ENCODE assay signal across 20 cellular contexts in genomic region chr17:50967795-50968194, GRCh38.
DNase-seq lines count a peak whose midpoint lies in the region; ATAC-seq and TF ChIP-seq lines count a peak whose summit lies in the region.
"Had no signal": no experiment of that assay in that cellular context is flagged by ENCODE, and none has a peak within 500 bp of the region (broad histone marks: within the 10 kb centered on the region; RNA-seq: fewer than 3 reads in every experiment).

No MANE protein-coding gene starts in this region.

- DNase-seq in IMR-90 (peak; percentile 16), chondrocyte (ENCODE audit: low spot score) (no peak), nephron progenitor cell (no peak), Peyer's patch (no peak), head of caudate nucleus (no peak)
- DNase-seq: activated CD4-positive, alpha-beta T cell treated with anti-CD3 and anti-CD28 coated beads, Interleukin-2, amount 10 ng/mL, durations not matched to agents 7 days and 5 days; activated CD8-positive, alpha-beta memory T cell treated with anti-CD3 and anti-CD28 coated beads, Interleukin-2, amount 50 U/mL, for 48 hours; activated naive CD4-positive, alpha-beta T cell treated with Interleukin-2 at 50 U/mL for 16 hours; C1 segment of cervical spinal cord; DMS79; effector memory CD4-positive, alpha-beta T cell; Kasumi-1; NCI-H2171 treated with DMSO at 0.1 percent for 48 hours; NCI-H774; nucleus accumbens; stimulated activated CD4-positive, alpha-beta T cell treated with anti-CD3 and anti-CD28 coated beads, Interleukin-4, amount 100 ng/mL, for 4 hours; stimulated activated CD8-positive, alpha-beta memory T cell treated with anti-CD3 and anti-CD28 coated beads, Interleukin-4, amount 100 ng/mL, for 48 hours had no signal

- no peak overlapping the region for H3K23ac ChIP-seq in IMR-90 (ENCODE audit: low read depth, low read length)

- no peak overlapping the region for H4K8ac ChIP-seq in IMR-90 (ENCODE audit: low read depth in 2 of 2, low read length in 2 of 2)

- TF ChIP-seq POLR2A in IMR-90 (IDR thresholded peaks at IDR 0.05; ENCODE audit: low read depth, low read length), result no peak
- TF ChIP-seq POLR2A in Peyer's patch (IDR thresholded peaks at IDR 0.05), result no peak

- H3K4me1 Mint-ChIP-seq in chondrocyte (ENCODE audit: low read depth) (peaks cover 34% of the 10 kb centered on the region), nephron progenitor cell (peaks cover 21% of the 10 kb centered on the region)

- no peak overlapping the region for H3K18ac ChIP-seq in IMR-90 (ENCODE audit: low read depth, low read length)

- H3K4me3 Mint-ChIP-seq in chondrocyte (ENCODE audit: unreplicated experiment), result no peak overlapping the region
- no peak overlapping the region for H3K4me3 Mint-ChIP-seq in nephron progenitor cell
- H3K4me3 Mint-ChIP-seq: activated CD4-positive, alpha-beta T cell treated with anti-CD3 and anti-CD28 coated beads, Interleukin-2, amount 10 ng/mL, durations not matched to agents 7 days and 5 days had no signal

- BruUV-seq in IMR-90 (replicated peaks; lab: Mats Ljungman, UMichigan), result no TSS peak

- H3K9me3 ChIP-seq in IMR-90 (ENCODE audit: control insufficient read depth, insufficient read depth, low read length) (no peaks in the 10 kb centered on the region), Peyer's patch (no peaks in the 10 kb centered on the region)

- H3K14ac ChIP-seq in IMR-90 (replicated peaks; ENCODE audit: low read depth, low read length), result no peak overlapping the region

- TF ChIP-seq RAD21 in IMR-90 (IDR thresholded peaks at IDR 0.05; ENCODE audit: low read length), result no peak

- H3K4me1 ChIP-seq in IMR-90 (ENCODE audit: control insufficient read depth, insufficient read depth, low read length) (peaks cover 5% of the 10 kb centered on the region), urinary bladder (ENCODE audit: insufficient read depth) (no peaks in the 10 kb centered on the region), Peyer's patch (no peaks in the 10 kb centered on the region)

- H3K79me1 ChIP-seq in IMR-90 (ENCODE audit: low read depth in 1 of 2, low read length in 2 of 2), result no peaks in the 10 kb centered on the region; a peak in 2 of 4 replicates

- H4K20me1 ChIP-seq in IMR-90 (ENCODE audit: insufficient read depth, low read length), result no peaks in the 10 kb centered on the region

- H3K9me3 Mint-ChIP-seq in chondrocyte (ENCODE audit: low read depth) (no peaks in the 10 kb centered on the region), nephron progenitor cell (no peaks in the 10 kb centered on the region)
- H3K9me3 Mint-ChIP-seq: activated CD4-positive, alpha-beta T cell treated with anti-CD3 and anti-CD28 coated beads, Interleukin-2, amount 10 ng/mL, durations not matched to agents 7 days and 5 days had no signal

- peaks cover 21% of the 10 kb centered on the region for H3K36me3 Mint-ChIP-seq in chondrocyte (ENCODE audit: low read depth)
- peaks cover 56% of the 10 kb centered on the region for H3K36me3 Mint-ChIP-seq in nephron progenitor cell (ENCODE audit: low read depth)

- H2AK9ac ChIP-seq in IMR-90 (replicated peaks; ENCODE audit: low read depth, low read length, poor library complexity), result no peak overlapping the region

- H3K27ac Mint-ChIP-seq in chondrocyte (ENCODE audit: unreplicated experiment) (peak overlapping the region; percentile 1), nephron progenitor cell (peak overlapping the region; percentile 66)
- H3K27ac Mint-ChIP-seq: activated CD4-positive, alpha-beta T cell treated with anti-CD3 and anti-CD28 coated beads, Interleukin-2, amount 10 ng/mL, durations not matched to agents 7 days and 5 days had no signal

- intact Hi-C loops in IMR-90 (cut with micrococcal nuclease), result no loop called here
- intact Hi-C loops in head of caudate nucleus (cut with DNase I), result no loop called here

- dilution Hi-C loops in IMR-90 (cut with HindIII; ENCODE audit: low sequenced_read_pairs, unreplicated experiment), result no loop called here

- H4K91ac ChIP-seq in IMR-90 (ENCODE audit: insufficient read depth, low read depth, low read length), result no peak overlapping the region

- in situ Hi-C loops in IMR-90 (cut with MboI; ENCODE audit: low sequenced_read_pairs), result no loop called here

- ATAC-seq in IMR-90 (ENCODE audit: low read depth) (no peak), GM19023 (IDR thresholded peaks at IDR 0.05; ENCODE audit: unreplicated experiment) (no peak)
- ATAC-seq: Panc1 had no signal

- H3K9me1 ChIP-seq in IMR-90 (ENCODE audit: insufficient read depth, low read length), result no peaks in the 10 kb centered on the region

- H4K5ac ChIP-seq in IMR-90 (ENCODE audit: low read depth, low read length), result no peak overlapping the region

- H2BK120ac ChIP-seq in IMR-90 (ENCODE audit: low read depth, low read length), result no peak overlapping the region

- H3K4me2 ChIP-seq in IMR-90 (ENCODE audit: low read depth, low read length), result no peak overlapping the region; the same call in 1 of the 2 replicates

- no peak overlapping the region for H3K9ac ChIP-seq in IMR-90 (ENCODE audit: low read depth, low read length)

- WGBS in IMR-90 (ENCODE audit: extremely low coverage in 2 of 2, insufficient read length in 1 of 2), 2 experiments, result no CpG with 5 or more reads among the region's 1 CpG
- WGBS in urinary bladder, result 49% methylated on average over 1 of the region's 1 CpG

- no peak overlapping the region for H2AFZ ChIP-seq in IMR-90 (replicated peaks; ENCODE audit: low read length, poor library complexity)

- H3K36me3 ChIP-seq in IMR-90 (ENCODE audit: control insufficient read depth, insufficient read depth, low read length) (peaks cover 9% of the 10 kb centered on the region), urinary bladder (ENCODE audit: insufficient read depth) (peaks cover 2% of the 10 kb centered on the region), Peyer's patch (peaks cover 0 to 51% (median 0%) of the 10 kb centered on the region in 3 donors)

- H2BK20ac ChIP-seq in IMR-90 (ENCODE audit: low read depth, low read length), result no peak overlapping the region

- CTCF ChIA-PET in IMR-90 (lab: Yijun Ruan, JAX), result no interaction called here

- H3K27me3 Mint-ChIP-seq in chondrocyte (ENCODE audit: low read depth), result no peaks in the 10 kb centered on the region
- H3K27me3 Mint-ChIP-seq in nephron progenitor cell (ENCODE audit: low read depth, poor library complexity), result no peaks in the 10 kb centered on the region
- H3K27me3 Mint-ChIP-seq: activated CD4-positive, alpha-beta T cell treated with anti-CD3 and anti-CD28 coated beads, Interleukin-2, amount 10 ng/mL, durations not matched to agents 7 days and 5 days had no signal

- H3K27ac ChIP-seq in IMR-90 (ENCODE audit: insufficient read depth, low read length), result no peak overlapping the region
- H3K27ac ChIP-seq in urinary bladder (ENCODE audit: low read depth), result peak overlapping the region; percentile 23
- no peak overlapping the region for H3K27ac ChIP-seq in Peyer's patch

- no peak overlapping the region for H2AK5ac ChIP-seq in IMR-90 (ENCODE audit: low read depth, low read length)

- H3K4ac ChIP-seq in IMR-90 (ENCODE audit: low read depth, low read length), result no peak overlapping the region

- H3K56ac ChIP-seq in IMR-90 (ENCODE audit: extremely low read depth, insufficient read depth, low read length), result no peak overlapping the region

- TF ChIP-seq CTCF in IMR-90 (conservative IDR thresholded peaks at IDR 0.05; ENCODE audit: low read depth, low read length) (no peak), chondrocyte (IDR thresholded peaks at IDR 0.05) (no peak), nephron progenitor cell (IDR thresholded peaks at IDR 0.05) (no peak), Peyer's patch (IDR thresholded peaks at IDR 0.05) (no peak)

- POLR2A ChIA-PET in IMR-90 (lab: Charles Lee; ENCODE audit: unreplicated experiment), result no interaction called here

- H3K27me3 ChIP-seq in IMR-90 (ENCODE audit: control insufficient read depth, insufficient read depth, low read length) (no peaks in the 10 kb centered on the region), Peyer's patch (no peaks in the 10 kb centered on the region)

- H2BK15ac ChIP-seq in IMR-90 (ENCODE audit: low read depth, low read length), result no peak overlapping the region

- H3K4me3 ChIP-seq in IMR-90 (ENCODE audit: insufficient read depth, low read depth, low read length), result no peak overlapping the region
- H3K4me3 ChIP-seq in urinary bladder (ENCODE audit: low read depth, low read length), result no peak overlapping the region
- no peak overlapping the region for H3K4me3 ChIP-seq in Peyer's patch

- no peak overlapping the region for H2BK5ac ChIP-seq in IMR-90 (ENCODE audit: low read depth, low read length, poor library complexity, severe bottlenecking)

TF ChIP-seq in IMR-90, 13 proteins besides CTCF, POLR2A, EP300 and RAD21 (continues in another document):
- TF ChIP-seq BHLHE40 (IDR thresholded peaks at IDR 0.05; ENCODE audit: low read depth, low read length), result no peak
- TF ChIP-seq RCOR1 (IDR thresholded peaks at IDR 0.05; ENCODE audit: insufficient replicate concordance, low read length), result no peak
- no peak for TF ChIP-seq FOS (IDR thresholded peaks at IDR 0.05; ENCODE audit: low read depth, low read length)
- no peak for TF ChIP-seq CEBPB (IDR thresholded peaks at IDR 0.05; ENCODE audit: low read depth, low read length)
- no peak for TF ChIP-seq CHD1 (IDR thresholded peaks at IDR 0.05; ENCODE audit: low read depth, low read length)
- no peak for TF ChIP-seq MXI1 (IDR thresholded peaks at IDR 0.05; ENCODE audit: borderline replicate concordance, low read depth, low read length)
- no peak for TF ChIP-seq ELK1 (IDR thresholded peaks at IDR 0.05; ENCODE audit: borderline replicate concordance, low read depth, low read length)
- no peak for TF ChIP-seq NFE2L2 (IDR thresholded peaks at IDR 0.05; ENCODE audit: low read depth, low read length)
- TF ChIP-seq MAZ (IDR thresholded peaks at IDR 0.05; ENCODE audit: borderline replicate concordance, low read depth, low read length), result no peak
- TF ChIP-seq SMC3 (IDR thresholded peaks at IDR 0.05; ENCODE audit: low read depth, low read length), result no peak
- TF ChIP-seq USF2 (IDR thresholded peaks at IDR 0.05; ENCODE audit: low read depth, low read length), result no peak
